In genomic region chr19:3434630-3435553, GRCh38 we compare ENCODE assay signal across 8 cellular contexts. TPM values are rescaled to one million over a fixed set of nuclear protein-coding genes. Genes with fewer than 3 reads are reported as not detected.
DNase-seq lines count a peak whose midpoint lies in the region; ATAC-seq and TF ChIP-seq lines count a peak whose summit lies in the region.

No MANE protein-coding gene starts in this region.

- peak; percentile 39 for DNase-seq in DMS 273 treated with DMSO at 0.1 percent for 48 hours (lab: John Stamatoyannopoulos, UW)
- peak; percentile 82 for DNase-seq in KG1 (lab: John Stamatoyannopoulos, UW)
- DNase-seq in RKO (ENCODE audit: low spot score), result peak; percentile 96
- DNase-seq in activated effector memory CD4-positive, alpha-beta T cell treated with Interleukin-2 at 50 U/mL for 16 hours, result peak; percentile 93
- peak; percentile 97 for DNase-seq in fibroblast of pulmonary artery (ENCODE audit: low read depth)
- DNase-seq in natural killer cell treated with Interleukin-12 subunit alpha and Interleukin-12 subunit beta and Interleukin-15 and Interleukin-18, amount 100 ng/mL, for 72 hours (ENCODE audit: low spot score), result peak; percentile 98
- DNase-seq in stimulated activated naive CD4-positive, alpha-beta T cell (lab: John Stamatoyannopoulos, UW), result peak; percentile 83 to 99 (median 93)

- H3K4me3 ChIP-seq in fibroblast of pulmonary artery (replicated peaks; ENCODE audit: low read depth, low read length), result peak overlapping the region; percentile 47

- no peaks in the 10 kb centered on the region for H3K27me3 Mint-ChIP-seq in natural killer cell treated with Interleukin-12 subunit alpha and Interleukin-12 subunit beta and Interleukin-15 and Interleukin-18, amount 100 ng/mL, for 72 hours

- H3K4me3 Mint-ChIP-seq in natural killer cell treated with Interleukin-12 subunit alpha and Interleukin-12 subunit beta and Interleukin-15 and Interleukin-18, amount 100 ng/mL, for 72 hours, result peak overlapping the region; percentile 89

- H3K9me3 Mint-ChIP-seq in natural killer cell treated with Interleukin-12 subunit alpha and Interleukin-12 subunit beta and Interleukin-15 and Interleukin-18, amount 100 ng/mL, for 72 hours, result no peaks in the 10 kb centered on the region

- no peaks in the 10 kb centered on the region for H3K36me3 Mint-ChIP-seq in natural killer cell treated with Interleukin-12 subunit alpha and Interleukin-12 subunit beta and Interleukin-15 and Interleukin-18, amount 100 ng/mL, for 72 hours

- ATAC-seq in GM21576 (IDR thresholded peaks at IDR 0.05; ENCODE audit: unreplicated experiment), result peak; percentile 84
- ATAC-seq in natural killer cell treated with Interleukin-12 subunit alpha and Interleukin-12 subunit beta and Interleukin-15 and Interleukin-18, amount 100 ng/mL, for 72 hours, result peak; percentile 97 to 98

- H3K27ac Mint-ChIP-seq in natural killer cell treated with Interleukin-12 subunit alpha and Interleukin-12 subunit beta and Interleukin-15 and Interleukin-18, amount 100 ng/mL, for 72 hours, result peak overlapping the region; percentile 94 to 97

- H3K4me1 Mint-ChIP-seq in natural killer cell treated with Interleukin-12 subunit alpha and Interleukin-12 subunit beta and Interleukin-15 and Interleukin-18, amount 100 ng/mL, for 72 hours (ENCODE audit: low read depth in 2 of 2), result peaks cover 18 to 19% of the 10 kb centered on the region in 2 donors

- TF ChIP-seq CTCF in fibroblast of pulmonary artery (IDR thresholded peaks at IDR 0.05; ENCODE audit: low read length, missing control alignments), result no peak

RNA-seq across cellular contexts. Expression of gene SMIM24, which starts 45.4 kb away (rescaled TPM):
- total RNA-seq in natural killer cell treated with Interleukin-12 subunit alpha and Interleukin-12 subunit beta and Interleukin-15 and Interleukin-18, amount 100 ng/mL, for 72 hours, result under 1 TPM in 1 of 2 donors, not detected in 1; 0.62 TPM

RNA-seq across cellular contexts. Expression of gene SMIM44, which starts 48.3 kb away (rescaled TPM):
- total RNA-seq in natural killer cell treated with Interleukin-12 subunit alpha and Interleukin-12 subunit beta and Interleukin-15 and Interleukin-18, amount 100 ng/mL, for 72 hours, result not detected

Comparison
In these comparisons a context has a peak if more than half of its experiments do, and no peak if none do; other contexts are left out.
1. Peak in every context shown above with its lines: DNase-seq, ATAC-seq and H3K4me3 ChIP-seq.
2. DNase-seq: peak in every context shown above with its lines; median percentile 98 in natural killer cell treated with Interleukin-12 subunit alpha and Interleukin-12 subunit beta and Interleukin-15 and Interleukin-18, amount 100 ng/mL, for 72 hours; 97 in fibroblast of pulmonary artery; 96 in RKO; 93 in activated effector memory CD4-positive, alpha-beta T cell treated with Interleukin-2 at 50 U/mL for 16 hours; 93 in stimulated activated naive CD4-positive, alpha-beta T cell; 82 in KG1; 39 in DMS 273 treated with DMSO at 0.1 percent for 48 hours.